8 cellular contexts compared by ENCODE assay signal in the genomic region with DNA sequence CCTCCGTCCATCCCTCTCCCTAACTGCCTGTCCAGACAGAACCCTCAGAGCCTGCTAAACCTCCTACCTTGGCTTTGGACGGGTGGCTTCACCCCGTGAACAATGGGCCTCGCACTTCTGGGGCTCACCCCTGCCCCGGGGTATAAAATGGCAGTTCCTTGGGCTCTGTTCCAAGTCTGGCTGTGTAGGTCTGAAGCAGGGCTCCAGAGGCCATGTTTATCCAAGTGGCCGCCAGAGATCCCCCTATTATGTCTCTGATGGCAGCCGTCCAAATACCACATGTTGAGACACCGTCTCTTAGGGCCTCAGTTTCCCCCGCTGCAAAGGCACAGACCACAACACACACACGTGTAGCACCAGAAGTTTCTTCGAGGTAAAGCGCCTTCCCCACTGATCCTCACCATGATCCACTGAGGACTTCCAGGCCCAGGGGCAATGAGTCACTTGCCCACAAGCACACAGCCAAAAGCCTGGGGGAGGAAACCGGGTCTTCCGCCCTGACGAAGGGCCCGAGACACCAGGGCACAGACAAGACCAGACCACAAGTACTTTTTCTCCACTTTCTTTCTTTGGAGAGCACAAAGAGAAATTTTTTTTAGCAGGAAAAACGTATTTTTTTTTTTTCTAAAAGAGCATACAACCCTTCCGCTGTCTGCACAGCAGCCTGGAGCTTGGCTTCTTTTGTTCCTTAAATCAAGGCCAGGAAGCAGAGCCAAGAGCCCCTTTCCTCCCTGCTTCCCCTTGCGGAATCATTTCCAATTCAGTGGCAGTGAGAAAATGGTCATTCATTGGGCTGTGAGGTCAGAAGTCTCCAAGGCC. TPM values are rescaled to one million over a fixed set of nuclear protein-coding genes. Genes with fewer than 3 reads are reported as not detected.
A peak's percentile ranks its signal among the peaks of the same experiment; 100 is the strongest.
DNase-seq lines count a peak whose midpoint lies in the region; ATAC-seq, FAIRE-seq and TF ChIP-seq lines count a peak whose summit lies in the region.

No MANE protein-coding gene starts in this region.

- FAIRE-seq in astrocyte (lab: Jason Lieb, UNC) (no peak), GM12892 (lab: Jason Lieb, UNC) (no peak)

- peaks cover 16% of the 10 kb centered on the region for H3K4me1 Mint-ChIP-seq in astrocyte (ENCODE audit: low read depth, unreplicated experiment)

- DNase-seq in stimulated activated naive CD4-positive, alpha-beta T cell treated with Interleukin-2 at 50 U/mL for 16 hours (lab: John Stamatoyannopoulos, UW), result peak; percentile 7
- no peak for DNase-seq in stimulated activated naive CD4-positive, alpha-beta T cell (lab: John Stamatoyannopoulos, UW)
- DNase-seq in astrocyte (ENCODE audit: low read depth), result peak; percentile 92
- peak in 1 of 2 donors; percentile 59 for DNase-seq in left lung
- no peak for DNase-seq in GM12892 (ENCODE audit: insufficient read length)
- no peak for DNase-seq in mesendoderm
- DNase-seq in NCI-H2081 treated with DMSO at 0.1 percent for 48 hours (lab: John Stamatoyannopoulos, UW), result no peak

- H3K18ac ChIP-seq in mesendoderm (ENCODE audit: low read length), result no peak overlapping the region

- H2AFZ ChIP-seq in astrocyte (ENCODE audit: low read depth, low read length), result peak overlapping the region; percentile 12

- no peaks in the 10 kb centered on the region for H3K79me2 ChIP-seq in astrocyte (ENCODE audit: insufficient read depth, low read length)
- no peaks in the 10 kb centered on the region for H3K79me2 ChIP-seq in mesendoderm (ENCODE audit: control insufficient read depth, insufficient read depth, low read length)

- TF ChIP-seq CTCF in astrocyte (IDR thresholded peaks at IDR 0.05; ENCODE audit: insufficient read depth, low read depth, low read length), result no peak
- no peak for TF ChIP-seq CTCF in left lung (IDR thresholded peaks at IDR 0.05)

- peak overlapping the region; percentile 45 for H3K4me2 ChIP-seq in astrocyte (ENCODE audit: low read length)
- H3K4me2 ChIP-seq in mesendoderm (ENCODE audit: low read length), result no peak overlapping the region

- no peaks in the 10 kb centered on the region for H3K9me3 Mint-ChIP-seq in astrocyte (ENCODE audit: unreplicated experiment)

- ATAC-seq in left lung (peak; percentile 71), HG03565 (IDR thresholded peaks at IDR 0.05; ENCODE audit: unreplicated experiment) (no peak)

- no peak overlapping the region for H2BK5ac ChIP-seq in mesendoderm (ENCODE audit: low read length)

- no peak overlapping the region for H3K4me3 ChIP-seq in astrocyte (ENCODE audit: insufficient read depth, low read depth, low read length)
- H3K4me3 ChIP-seq in left lung, result no peak overlapping the region
- no peak overlapping the region for H3K4me3 ChIP-seq in mesendoderm (ENCODE audit: low read length)

- no peaks in the 10 kb centered on the region for H3K79me1 ChIP-seq in mesendoderm (ENCODE audit: low read length)

- H3K36me3 ChIP-seq in astrocyte (ENCODE audit: insufficient read depth, low read length) (no peaks in the 10 kb centered on the region), left lung (no peaks in the 10 kb centered on the region), mesendoderm (ENCODE audit: control insufficient read depth, insufficient read depth, low read length) (no peaks in the 10 kb centered on the region)

- no peak overlapping the region for H3K27ac ChIP-seq in astrocyte (ENCODE audit: low read depth, low read length)
- H3K27ac ChIP-seq in left lung, result peak overlapping the region; percentile 39 to 67
- H3K27ac ChIP-seq in mesendoderm (ENCODE audit: low read depth, low read length), result no peak overlapping the region

- no peak overlapping the region for H3K23ac ChIP-seq in mesendoderm (ENCODE audit: low read length)

- no peak overlapping the region for H3K4ac ChIP-seq in mesendoderm (ENCODE audit: low read depth, low read length)

- H2BK120ac ChIP-seq in mesendoderm (ENCODE audit: low read depth, low read length), result no peak overlapping the region

- no peak overlapping the region for H4K8ac ChIP-seq in mesendoderm (ENCODE audit: low read depth, low read length)

- H3K9me3 ChIP-seq in astrocyte (ENCODE audit: insufficient read depth, low read depth, low read length), result no peaks in the 10 kb centered on the region
- no peaks in the 10 kb centered on the region for H3K9me3 ChIP-seq in left lung

- H4K5ac ChIP-seq in mesendoderm (ENCODE audit: low read length), result no peak overlapping the region

- TF ChIP-seq POLR2A in GM12892 (IDR thresholded peaks at IDR 0.05; ENCODE audit: low read depth, low read length), result no peak

- no CpG with 5 or more reads among the region's 19 CpGs for WGBS in mesendoderm (ENCODE audit: extremely low coverage, insufficient coverage, low lambda C conversion rate)

- no peaks in the 10 kb centered on the region for H3K36me3 Mint-ChIP-seq in astrocyte (ENCODE audit: low read depth, unreplicated experiment)

- intact Hi-C loops in left lung (cut with DNase I), result no loop called here

- H3K56ac ChIP-seq in mesendoderm (ENCODE audit: low read length), result no peak overlapping the region

- H3K27me3 ChIP-seq in astrocyte (ENCODE audit: insufficient read depth, low read length) (no peaks in the 10 kb centered on the region), left lung (no peaks in the 10 kb centered on the region), mesendoderm (ENCODE audit: insufficient read depth, low read length, poor library complexity) (no peaks in the 10 kb centered on the region)

- no peak overlapping the region for H3K4me3 Mint-ChIP-seq in astrocyte (ENCODE audit: unreplicated experiment)

- H2BK15ac ChIP-seq in mesendoderm (replicated peaks; ENCODE audit: low read depth), result no peak overlapping the region

- H3K27ac Mint-ChIP-seq in astrocyte (ENCODE audit: unreplicated experiment), result peak overlapping the region; percentile 23

- H2AK5ac ChIP-seq in mesendoderm (ENCODE audit: low read length), result no peak overlapping the region

- H3K27me3 Mint-ChIP-seq in astrocyte (ENCODE audit: low read depth, unreplicated experiment), result peaks cover 16% of the 10 kb centered on the region

- H3K9ac ChIP-seq in astrocyte (ENCODE audit: low read length) (no peak overlapping the region), mesendoderm (ENCODE audit: low read length) (no peak overlapping the region)

- H3K4me1 ChIP-seq in astrocyte (ENCODE audit: insufficient read depth, low read length) (peaks cover 27% of the 10 kb centered on the region), left lung (peaks cover 11 to 25% of the 10 kb centered on the region in 2 donors), mesendoderm (ENCODE audit: control insufficient read depth, low read depth, low read length) (no peaks in the 10 kb centered on the region)

- H4K20me1 ChIP-seq in astrocyte (ENCODE audit: insufficient read depth, low read length), result no peaks in the 10 kb centered on the region

RNA-seq across cellular contexts. Expression of a gene that starts 11.8 kb away (rescaled TPM):
- 0.11 and 0.29 TPM in 2 replicates for total RNA-seq in astrocyte
- 1 to 10 TPM; 1.2 to 1.9 TPM for total RNA-seq in left lung
- polyA plus RNA-seq in GM12892 (2012; ENCODE audit: missing spikeins), result 10.2 TPM
- polyA plus RNA-seq in mesendoderm (2013, experiment 1 of 2), result 0.10 TPM
- polyA plus RNA-seq in mesendoderm (2013, experiment 2 of 2), result 0.17 TPM

RNA-seq across cellular contexts. Expression of a gene that starts 47.1 kb away (rescaled TPM):
- 34.7 and 36.6 TPM in 2 replicates for total RNA-seq in astrocyte
- 10 to 100 TPM; 19.6 to 24.5 TPM for total RNA-seq in left lung
- 43.6 TPM for polyA plus RNA-seq in GM12892 (2012; ENCODE audit: missing spikeins)
- 105 TPM for polyA plus RNA-seq in mesendoderm (2013, experiment 1 of 2)
- 104 TPM for polyA plus RNA-seq in mesendoderm (2013, experiment 2 of 2)

RNA-seq across cellular contexts. Expression of a gene that starts 58.3 kb away (rescaled TPM):
- total RNA-seq in astrocyte (37.8 and 42.3 TPM in 2 replicates), left lung (10 to 100 TPM; 53.3 to 59.6 TPM)
- 15.6 TPM for polyA plus RNA-seq in GM12892 (2012; ENCODE audit: missing spikeins)
- polyA plus RNA-seq in mesendoderm (2013, experiment 1 of 2), result 7.4 TPM
- 7.1 TPM for polyA plus RNA-seq in mesendoderm (2013, experiment 2 of 2)

Comparison
In these comparisons a context has a peak if more than half of its experiments do, and no peak if none do; other contexts are left out.
1. DNase-seq: peak in stimulated activated naive CD4-positive, alpha-beta T cell treated with Interleukin-2 at 50 U/mL for 16 hours (single experiment) and astrocyte (single experiment); none in stimulated activated naive CD4-positive, alpha-beta T cell (0 of 6), GM12892 (single experiment), mesendoderm (single experiment) and NCI-H2081 treated with DMSO at 0.1 percent for 48 hours (single experiment).
2. H3K27ac ChIP-seq: peak in left lung (2 of 2); none in astrocyte (single experiment) and mesendoderm (single experiment).